ENCODE assay signal across 1 cellular context in genomic region chr5:148383564-148384388, GRCh38.
TF ChIP-seq lines count a peak whose summit lies in the region.

TSS of gene FBXO38 (plus strand) at chr5:148383958. CDS start at chr5:148394777, 10,819 bp downstream.

TF ChIP-seq in HepG2, 621 proteins besides CTCF, POLR2A, EP300 and RAD21 (continued from another document and continues in another):
- peak; percentile 91 for TF ChIP-seq TGIF2 (CRISPR knock-in tag; IDR thresholded peaks at IDR 0.05)
- no peak for TF ChIP-seq SMC3 (IDR thresholded peaks at IDR 0.05; ENCODE audit: low read length)
- no peak for TF ChIP-seq SMARCE1 (IDR thresholded peaks at IDR 0.05; ENCODE audit: borderline replicate concordance)
- TF ChIP-seq TBX3 (IDR thresholded peaks at IDR 0.05; ENCODE audit: borderline replicate concordance): peak; percentile 58; the same call in 1 of the 2 replicates
- no peak for TF ChIP-seq USF2 (IDR thresholded peaks at IDR 0.05; ENCODE audit: low read depth, low read length)
- TF ChIP-seq USF2 (CRISPR knock-in tag; IDR thresholded peaks at IDR 0.05; ENCODE audit: borderline replicate concordance): no peak
- no peak for TF ChIP-seq ZNF530 (CRISPR knock-in tag; IDR thresholded peaks at IDR 0.05; ENCODE audit: low read depth)
- TF ChIP-seq SRSF9 (IDR thresholded peaks at IDR 0.05; ENCODE audit: borderline replicate concordance, insufficient read depth, low read depth, low read length, poor library complexity, severe bottlenecking): no peak
- TF ChIP-seq ZNF121 (CRISPR knock-in tag; IDR thresholded peaks at IDR 0.05): 0 out of 2 replicates have a peak, but pooled peaks have one; percentile 10
- 0 out of 2 replicates have a peak, but pooled peaks have one; percentile 9 for TF ChIP-seq ZNF619 (CRISPR knock-in tag; IDR thresholded peaks at IDR 0.05)
- TF ChIP-seq ZSCAN22 (CRISPR knock-in tag; IDR thresholded peaks at IDR 0.05): no peak
- peak; percentile 45 to 82; a peak in 3 of 4 replicates for TF ChIP-seq HMGXB4 (CRISPR knock-in tag; IDR thresholded peaks at IDR 0.05; ENCODE audit: borderline replicate concordance in 1 of 2, low read depth in 1 of 2)
- no peak for TF ChIP-seq ZNF431 (CRISPR knock-in tag; IDR thresholded peaks at IDR 0.05; ENCODE audit: borderline replicate concordance, low read depth)
- TF ChIP-seq EHMT2 (IDR thresholded peaks at IDR 0.05; ENCODE audit: borderline replicate concordance, low read depth, low read length): peak; percentile 49; the same call in 1 of the 2 replicates
- peak; percentile 42; the same call in 1 of the 2 replicates for TF ChIP-seq AHDC1 (CRISPR knock-in tag; IDR thresholded peaks at IDR 0.05; ENCODE audit: borderline replicate concordance)
- TF ChIP-seq ZNF510 (CRISPR knock-in tag; IDR thresholded peaks at IDR 0.05; ENCODE audit: low read depth): 0 out of 2 replicates have a peak, but pooled peaks have one; percentile 29
- no peak for TF ChIP-seq IRX3 (CRISPR knock-in tag; IDR thresholded peaks at IDR 0.05; ENCODE audit: borderline replicate concordance, low read depth)
- no peak; the same call in 1 of the 2 replicates for TF ChIP-seq DNMT3B (CRISPR knock-in tag; conservative IDR thresholded peaks at IDR 0.05)
- TF ChIP-seq IRF9 (CRISPR knock-in tag; IDR thresholded peaks at IDR 0.05; ENCODE audit: borderline replicate concordance): no peak
- TF ChIP-seq ZNF740 (CRISPR knock-in tag; IDR thresholded peaks at IDR 0.05): no peak
- 0 out of 2 replicates have a peak, but pooled peaks have one; percentile 16 for TF ChIP-seq BCL6 (CRISPR knock-in tag; IDR thresholded peaks at IDR 0.05)
- peak; percentile 78 for TF ChIP-seq ZBTB40 (IDR thresholded peaks at IDR 0.05)
- TF ChIP-seq ZBTB40 (CRISPR knock-in tag; IDR thresholded peaks at IDR 0.05): peak; percentile 72; the same call in 1 of the 2 replicates
- no peak for TF ChIP-seq E2F5 (CRISPR knock-in tag; conservative IDR thresholded peaks at IDR 0.05)
- TF ChIP-seq MXI1 (IDR thresholded peaks at IDR 0.05; ENCODE audit: borderline replicate concordance, low read depth, low read length): peak; percentile 91; the same call in 1 of the 3 replicates
- TF ChIP-seq SAP130 (CRISPR knock-in tag; IDR thresholded peaks at IDR 0.05; ENCODE audit: low read depth): peak; percentile 93
- TF ChIP-seq PAWR (CRISPR knock-in tag; IDR thresholded peaks at IDR 0.05; ENCODE audit: borderline replicate concordance): no peak
- no peak for TF ChIP-seq ZNF720 (CRISPR knock-in tag; IDR thresholded peaks at IDR 0.05)
- TF ChIP-seq SPEN (CRISPR knock-in tag; IDR thresholded peaks at IDR 0.05; ENCODE audit: low read depth): peak; percentile 89
- TF ChIP-seq CENPBD1 (CRISPR knock-in tag; IDR thresholded peaks at IDR 0.05; ENCODE audit: borderline replicate concordance, low read depth): no peak
- peak; percentile 94 for TF ChIP-seq RBFOX2 (IDR thresholded peaks at IDR 0.05; ENCODE audit: low read depth, low read length)
- TF ChIP-seq CHD4 (IDR thresholded peaks at IDR 0.05; ENCODE audit: borderline replicate concordance, low read length): no peak
- TF ChIP-seq ATF5 (CRISPR knock-in tag; IDR thresholded peaks at IDR 0.05; ENCODE audit: low read depth): no peak
- 0 out of 2 replicates have a peak, but pooled peaks have one; percentile 78 for TF ChIP-seq KLF6 (CRISPR knock-in tag; IDR thresholded peaks at IDR 0.05)
